26 cellular contexts compared by ENCODE assay signal in genomic region chr4:129905256-129905655, GRCh38.
A peak's percentile ranks its signal among the peaks of the same experiment; 100 is the strongest.
DNase-seq lines count a peak whose midpoint lies in the region; ATAC-seq, FAIRE-seq and TF ChIP-seq lines count a peak whose summit lies in the region.
"Had no signal": no experiment of that assay in that cellular context is flagged by ENCODE, and none has a peak within 500 bp of the region (broad histone marks: within the 10 kb centered on the region; RNA-seq: fewer than 3 reads in every experiment).

No MANE protein-coding gene starts in this region.

- H3K4me3 ChIP-seq in pancreas (no peak overlapping the region), kidney (ENCODE audit: low read length in 2 of 2) (no peak overlapping the region)
- H3K4me3 ChIP-seq: A549, BLaER1 had no signal

- no peak overlapping the region for H3K27ac ChIP-seq in pancreas
- H3K27ac ChIP-seq in kidney (ENCODE audit: low read depth in 2 of 2, low read length in 2 of 2) = no peak overlapping the region
- H3K27ac ChIP-seq: A549, BLaER1 had no signal

- DNase-seq in pancreas (no peak), kidney (no peak)
- DNase-seq: 8988T; BE2C; C1 segment of cervical spinal cord; CD4-positive, alpha-beta memory T cell; CD4-positive, CD25-positive, alpha-beta regulatory T cell; CD8-positive, alpha-beta memory T cell; COR-L47; DMS 273 treated with DMSO at 0.1 percent for 48 hours; DMS153; DMS53; DMS79; DND-41; EL; GF-D8 had no signal

- ATAC-seq in pancreas = no peak
- ATAC-seq in HG02938 (IDR thresholded peaks at IDR 0.05; ENCODE audit: unreplicated experiment) = no peak
- ATAC-seq in GM21423 (IDR thresholded peaks at IDR 0.05; ENCODE audit: unreplicated experiment) = no peak
- ATAC-seq in HG03135 (IDR thresholded peaks at IDR 0.05; ENCODE audit: unreplicated experiment) = no peak
- ATAC-seq: A549 had no signal

- FAIRE-seq in G401.6 (lab: Jason Lieb, UNC) = peak; percentile 69
- peak; percentile 22 for FAIRE-seq in TTC549 (lab: Jason Lieb, UNC)
- peak; percentile 66 for FAIRE-seq in colon (lab: Jason Lieb, UNC)
- FAIRE-seq in pancreas (lab: Jason Lieb, UNC) = peak; percentile 26
- FAIRE-seq in kidney (lab: Jason Lieb, UNC) = no peak
- FAIRE-seq: A549, GM12891, GM19239 had no signal

- WGBS in pancreas, 2 donors = 34 to 38% methylated on average over 1 of the region's 1 CpG

- TF ChIP-seq CTCF in pancreas (IDR thresholded peaks at IDR 0.05) (no peak), kidney (IDR thresholded peaks at IDR 0.05; ENCODE audit: borderline replicate concordance, extremely low read depth, insufficient read depth) (no peak)

- H3K9me3 ChIP-seq in pancreas (no peaks in the 10 kb centered on the region), kidney (ENCODE audit: control insufficient read depth in 1 of 2, low read length in 2 of 2) (no peaks in the 10 kb centered on the region)
- H3K9me3 ChIP-seq: A549, BE2C, BLaER1 had no signal

- H3K36me3 ChIP-seq in pancreas (no peaks in the 10 kb centered on the region), kidney (ENCODE audit: control insufficient read depth in 1 of 2, insufficient read depth in 2 of 2, low read length in 2 of 2) (no peaks in the 10 kb centered on the region)
- H3K36me3 ChIP-seq: BE2C, BLaER1 had no signal

- H3K9ac ChIP-seq in kidney (ENCODE audit: low read length in 2 of 2) = no peak overlapping the region
- H3K9ac ChIP-seq: BLaER1 had no signal

- H3K4me1 ChIP-seq in pancreas (no peaks in the 10 kb centered on the region), kidney (ENCODE audit: control insufficient read depth in 1 of 2, insufficient read depth in 1 of 2, low read depth in 1 of 2, low read length in 2 of 2) (no peaks in the 10 kb centered on the region)
- H3K4me1 ChIP-seq: A549, BE2C, BLaER1 had no signal

- intact Hi-C loops in pancreas (cut with DNase I) = no loop called here
- intact Hi-C loops in kidney (cut with DNase I) = no loop called here

- no peaks in the 10 kb centered on the region for H3K27me3 ChIP-seq in pancreas
- H3K27me3 ChIP-seq: BE2C, BLaER1 had no signal
